ENCODE assay signal across 1 cellular context in genomic region chr3:86629511-86629910, GRCh38.
TF ChIP-seq lines count a peak whose summit lies in the region.

No MANE protein-coding gene starts in this region.

TF ChIP-seq in SK-N-SH treated with all-trans-retinoic acid at 6 μM for 48 hours, 23 proteins besides CTCF, POLR2A, EP300 and RAD21 (continued from another document):
- TF ChIP-seq ISL1 (CRISPR knock-in tag; IDR thresholded peaks at IDR 0.05), result no peak
- no peak for TF ChIP-seq ZC3H10 (CRISPR knock-in tag; IDR thresholded peaks at IDR 0.05)
- no peak for TF ChIP-seq CSDC2 (CRISPR knock-in tag; IDR thresholded peaks at IDR 0.05)
- TF ChIP-seq, protein P1, sequence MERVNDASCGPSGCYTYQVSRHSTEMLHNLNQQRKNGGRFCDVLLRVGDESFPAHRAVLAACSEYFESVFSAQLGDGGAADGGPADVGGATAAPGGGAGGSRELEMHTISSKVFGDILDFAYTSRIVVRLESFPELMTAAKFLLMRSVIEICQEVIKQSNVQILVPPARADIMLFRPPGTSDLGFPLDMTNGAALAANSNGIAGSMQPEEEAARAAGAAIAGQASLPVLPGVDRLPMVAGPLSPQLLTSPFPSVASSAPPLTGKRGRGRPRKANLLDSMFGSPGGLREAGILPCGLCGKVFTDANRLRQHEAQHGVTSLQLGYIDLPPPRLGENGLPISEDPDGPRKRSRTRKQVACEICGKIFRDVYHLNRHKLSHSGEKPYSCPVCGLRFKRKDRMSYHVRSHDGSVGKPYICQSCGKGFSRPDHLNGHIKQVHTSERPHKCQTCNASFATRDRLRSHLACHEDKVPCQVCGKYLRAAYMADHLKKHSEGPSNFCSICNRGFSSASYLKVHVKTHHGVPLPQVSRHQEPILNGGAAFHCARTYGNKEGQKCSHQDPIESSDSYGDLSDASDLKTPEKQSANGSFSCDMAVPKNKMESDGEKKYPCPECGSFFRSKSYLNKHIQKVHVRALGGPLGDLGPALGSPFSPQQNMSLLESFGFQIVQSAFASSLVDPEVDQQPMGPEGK (CRISPR knock-in tag; IDR thresholded peaks at IDR 0.05; ENCODE audit: borderline replicate concordance), result no peak
- TF ChIP-seq ZNF565 (CRISPR knock-in tag; conservative IDR thresholded peaks at IDR 0.05; ENCODE audit: low read depth), result no peak
- TF ChIP-seq ZFP3 (CRISPR knock-in tag; IDR thresholded peaks at IDR 0.05), result no peak
